In the genomic region with DNA sequence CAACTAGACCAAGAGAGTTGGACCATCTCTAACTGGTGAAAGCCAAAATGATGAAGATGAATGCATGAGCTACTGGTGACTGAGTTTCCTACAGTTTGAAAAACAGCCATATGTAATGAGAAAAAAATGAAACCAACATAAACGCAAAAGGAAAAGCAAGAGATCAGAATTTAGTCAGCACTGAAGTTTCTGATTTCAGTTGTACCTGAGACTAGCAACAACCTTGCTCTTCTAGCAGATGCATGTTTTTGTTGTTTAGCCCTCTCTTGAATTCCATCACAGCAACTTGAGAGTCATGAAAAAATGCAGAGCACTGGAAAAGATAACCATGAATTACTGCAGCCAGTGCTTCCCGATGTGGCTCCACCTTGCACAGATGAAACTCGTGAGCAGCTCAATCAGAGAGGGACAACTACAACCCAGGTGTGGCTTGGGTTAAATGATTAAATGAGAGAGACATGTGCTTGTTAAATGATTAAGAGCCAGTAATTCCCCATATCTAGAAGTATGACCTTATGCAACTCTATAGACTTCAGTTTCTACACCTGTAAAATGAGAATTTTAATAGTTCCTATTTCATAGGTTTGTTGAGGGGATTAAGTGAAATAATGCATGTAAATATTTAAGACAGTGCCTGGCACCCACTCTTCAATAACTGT, we compare ENCODE assay signal across 17 cellular contexts.
DNase-seq lines count a peak whose midpoint lies in the region; ATAC-seq, FAIRE-seq and TF ChIP-seq lines count a peak whose summit lies in the region.
"Had no signal": no experiment of that assay in that cellular context is flagged by ENCODE, and none has a peak within 500 bp of the region (broad histone marks: within the 10 kb centered on the region; RNA-seq: fewer than 3 reads in every experiment).

No MANE protein-coding gene starts in this region.

- H3K36me3 ChIP-seq in GM12878 (ENCODE audit: control insufficient read depth in 2 of 2, insufficient read depth in 2 of 2, low read length in 1 of 2) (no peaks in the 10 kb centered on the region), tibial nerve (no peaks in the 10 kb centered on the region)
- H3K36me3 ChIP-seq: BLaER1 treated with 17β-estradiol and CSF1 and Interleukin-3, amounts not matched to agents 10 nM and 100 nM had no signal

- TF ChIP-seq RAD21 in GM12878 (IDR thresholded peaks at IDR 0.05; ENCODE audit: insufficient read depth, low read depth, low read length) = no peak

- no TSS peak for BruUV-seq in GM12878 (replicated peaks; lab: Mats Ljungman, UMichigan)

- H3K4me3 Mint-ChIP-seq in naive thymus-derived CD8-positive, alpha-beta T cell = no peak overlapping the region
- H3K4me3 Mint-ChIP-seq: immature natural killer cell had no signal

- no peak for TF ChIP-seq CTCF in GM12878 (IDR thresholded peaks at IDR 0.05 in 2 of 3, conservative IDR thresholded peaks at IDR 0.05 in 1 of 3; ENCODE audit: control insufficient read depth in 2 of 3, extremely low read depth in 1 of 3, insufficient read depth in 1 of 3, low read depth in 3 of 3, low read length in 3 of 3)
- no peak for TF ChIP-seq CTCF in tibial nerve (IDR thresholded peaks at IDR 0.05)

- SMC1A ChIA-PET in GM12878 (lab: Charles Lee; ENCODE audit: uncharacterized antibody, unreplicated experiment) = interaction anchor here (1.0 to 1.2 kb wide), 2 partner anchors 18 to 29 kb away, joined by 3 to 4 read pairs; no protein-coding TSS in a partner anchor

- H3K4me1 ChIP-seq in GM12878 (ENCODE audit: control insufficient read depth, insufficient read depth, low read length) (no peaks in the 10 kb centered on the region), tibial nerve (no peaks in the 10 kb centered on the region)

- no peaks in the 10 kb centered on the region for H3K36me3 Mint-ChIP-seq in naive thymus-derived CD8-positive, alpha-beta T cell
- H3K36me3 Mint-ChIP-seq: immature natural killer cell had no signal

- no peak for FAIRE-seq in GM12878 (lab: Jason Lieb, UNC)
- FAIRE-seq: endothelial cell of umbilical vein, small intestine had no signal

- CTCF ChIA-PET in GM12878 (lab: Yijun Ruan, JAX) = interaction anchor here (0.9 to 1.9 kb wide), 3 partner anchors 8 to 27 kb away, joined by 3 to 4 read pairs (median 4); no protein-coding TSS in a partner anchor

- RAD21 ChIA-PET in GM12878 (lab: Charles Lee; ENCODE audit: unreplicated experiment) = no interaction called here

- peaks cover 0 to 4% (median 0%) of the 10 kb centered on the region in 4 donors for H3K4me1 Mint-ChIP-seq in naive thymus-derived CD8-positive, alpha-beta T cell
- H3K4me1 Mint-ChIP-seq: immature natural killer cell had no signal

- H3K9me3 ChIP-seq in GM12878 (replicated peaks; ENCODE audit: control insufficient read depth, insufficient read depth, low read length) (no peaks in the 10 kb centered on the region), tibial nerve (no peaks in the 10 kb centered on the region)
- H3K9me3 ChIP-seq: BLaER1 treated with 17β-estradiol and CSF1 and Interleukin-3, amounts not matched to agents 10 nM and 100 nM had no signal

- H3K4me2 ChIP-seq in GM12878 (ENCODE audit: control insufficient read depth, insufficient read depth) = 0 out of 2 replicates have a peak overlapping the region, but pooled peaks have one; percentile 15

- TF ChIP-seq POLR2A in GM12878 (IDR thresholded peaks at IDR 0.05; ENCODE audit: low read depth, low read length) = no peak
- no peak for TF ChIP-seq POLR2A in tibial nerve (IDR thresholded peaks at IDR 0.05)

- ATAC-seq in GM19324 (IDR thresholded peaks at IDR 0.05; ENCODE audit: low FRiP score, unreplicated experiment) (peak; percentile 69), GM21723 (IDR thresholded peaks at IDR 0.05; ENCODE audit: unreplicated experiment) (peak; percentile 51), HG03066 (IDR thresholded peaks at IDR 0.05; ENCODE audit: low read depth, unreplicated experiment) (peak; percentile 42), GM12878 (peak; percentile 31; the same call in 1 of the 3 replicates)
- no peak for ATAC-seq in naive thymus-derived CD8-positive, alpha-beta T cell

- intact Hi-C loops in GM12878 (cut with micrococcal nuclease; ENCODE audit: unreplicated experiment) = no loop called here

- no peak overlapping the region for H3K9ac ChIP-seq in GM12878 (ENCODE audit: control insufficient read depth, insufficient read depth, low read length)
- H3K9ac ChIP-seq: BLaER1 treated with 17β-estradiol and CSF1 and Interleukin-3, amounts not matched to agents 10 nM and 100 nM; GM23248 had no signal

- H3K27me3 ChIP-seq in GM12878 (replicated peaks in 1 of 2; ENCODE audit: control insufficient read depth in 2 of 2, insufficient read depth in 2 of 2, low read length in 1 of 2) = no peaks in the 10 kb centered on the region
- H3K27me3 ChIP-seq in tibial nerve = no peaks in the 10 kb centered on the region
- H3K27me3 ChIP-seq: BLaER1 treated with 17β-estradiol and CSF1 and Interleukin-3, amounts not matched to agents 10 nM and 100 nM had no signal

- H3K27me3 Mint-ChIP-seq in naive thymus-derived CD8-positive, alpha-beta T cell = peaks cover 15 to 45% (median 25%) of the 10 kb centered on the region in 5 donors

- H3K79me2 ChIP-seq in GM12878 (ENCODE audit: control insufficient read depth, insufficient read depth, low read length) = no peaks in the 10 kb centered on the region

- WGBS in GM12878 (ENCODE audit: insufficient coverage, insufficient replicate concordance, low lambda C conversion rate, missing lambda C conversion rate) = 0% methylated on average over 3 of the region's 3 CpGs
- 89 to 94% methylated on average over 3 of the region's 3 CpGs for whole genome bisulfite sequencing in tibial nerve, 2 donors

- peaks cover 0 to 4% (median 0%) of the 10 kb centered on the region in 9 donors for H3K9me3 Mint-ChIP-seq in naive thymus-derived CD8-positive, alpha-beta T cell

- H4K20me1 ChIP-seq in GM12878 (ENCODE audit: control insufficient read depth, insufficient read depth) = no peaks in the 10 kb centered on the region
- H4K20me1 ChIP-seq: BLaER1 treated with 17β-estradiol and CSF1 and Interleukin-3, amounts not matched to agents 10 nM and 100 nM had no signal

- H3K27ac Mint-ChIP-seq in naive thymus-derived CD8-positive, alpha-beta T cell = no peak overlapping the region
- H3K27ac Mint-ChIP-seq: immature natural killer cell had no signal

- no peak for DNase-seq in GM12878 (ENCODE audit: low read depth, low spot score)
- no peak for DNase-seq in naive thymus-derived CD8-positive, alpha-beta T cell
- DNase-seq in NCI-H446 treated with DMSO at 0.1 percent for 48 hours (lab: John Stamatoyannopoulos, UW) = no peak
- no peak for DNase-seq in NCI-H2196 (lab: John Stamatoyannopoulos, UW; ENCODE audit: unreplicated experiment)
- DNase-seq in tibial nerve (ENCODE audit: low spot score in 2 of 2) = no peak
- DNase-seq: activated CD4-positive, alpha-beta T cell treated with anti-CD3 and anti-CD28 coated beads for 1 hour; activated T-cell treated with anti-CD3 and anti-CD28 coated beads, Interleukin-2, amount 50 U/mL, for 1 hour; cerebellar nuclear complex; GM23248; immature natural killer cell; NCI-H2029; small intestine had no signal

- in situ Hi-C loops in GM12878 (cut with MboI) = no loop called here

- POLR2A ChIA-PET in GM12878 (lab: Charles Lee) = no interaction called here
- POLR2A ChIA-PET in naive thymus-derived CD8-positive, alpha-beta T cell (lab: Charles Lee) = no interaction called here

- H3K27ac ChIP-seq in GM12878 (ENCODE audit: control insufficient read depth, insufficient read depth) = no peak overlapping the region
- H3K27ac ChIP-seq in tibial nerve = no peak overlapping the region
- H3K27ac ChIP-seq: BLaER1 treated with 17β-estradiol and CSF1 and Interleukin-3, amounts not matched to agents 10 nM and 100 nM; GM23248 had no signal

- H3K4me3 ChIP-seq in GM12878 (no peak overlapping the region), tibial nerve (no peak overlapping the region)
- H3K4me3 ChIP-seq: BLaER1 treated with 17β-estradiol and CSF1 and Interleukin-3, amounts not matched to agents 10 nM and 100 nM; GM23248 had no signal

- TF ChIP-seq EP300 in GM12878 (IDR thresholded peaks at IDR 0.05; ENCODE audit: borderline replicate concordance in 1 of 2, control insufficient read depth in 1 of 2, low read depth in 2 of 2, low read length in 2 of 2) = no peak
- TF ChIP-seq EP300 in tibial nerve (IDR thresholded peaks at IDR 0.05) = no peak

- H2AFZ ChIP-seq in GM12878 (ENCODE audit: control insufficient read depth, low read depth, low read length) = no peak overlapping the region
- H2AFZ ChIP-seq: GM23248 had no signal

TF ChIP-seq in GM12878, 131 proteins besides CTCF, POLR2A, EP300 and RAD21 (continues in another document):
- TF ChIP-seq, protein P1, sequence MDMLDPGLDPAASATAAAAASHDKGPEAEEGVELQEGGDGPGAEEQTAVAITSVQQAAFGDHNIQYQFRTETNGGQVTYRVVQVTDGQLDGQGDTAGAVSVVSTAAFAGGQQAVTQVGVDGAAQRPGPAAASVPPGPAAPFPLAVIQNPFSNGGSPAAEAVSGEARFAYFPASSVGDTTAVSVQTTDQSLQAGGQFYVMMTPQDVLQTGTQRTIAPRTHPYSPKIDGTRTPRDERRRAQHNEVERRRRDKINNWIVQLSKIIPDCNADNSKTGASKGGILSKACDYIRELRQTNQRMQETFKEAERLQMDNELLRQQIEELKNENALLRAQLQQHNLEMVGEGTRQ (IDR thresholded peaks at IDR 0.05; ENCODE audit: borderline replicate concordance, low read depth, low read length) = no peak
- TF ChIP-seq IKZF2 (IDR thresholded peaks at IDR 0.05) (no peak), LARP7 (IDR thresholded peaks at IDR 0.05) (no peak), RCOR1 (conservative IDR thresholded peaks at IDR 0.05; ENCODE audit: low read depth, low read length) (no peak), GATAD2B (conservative IDR thresholded peaks at IDR 0.05; ENCODE audit: low read depth) (no peak), TBL1XR1 (IDR thresholded peaks at IDR 0.05; ENCODE audit: low read depth, low read length) (no peak)

Comparison
In these comparisons a context has a peak if more than half of its experiments do, and no peak if none do; other contexts are left out.
1. ATAC-seq: peak in GM19324 (single experiment), GM21723 (single experiment), HG03066 (single experiment) and GM12878 (single experiment); none in naive thymus-derived CD8-positive, alpha-beta T cell (0 of 2).